ENCODE assay signal across 1 cellular context in the genomic region with DNA sequence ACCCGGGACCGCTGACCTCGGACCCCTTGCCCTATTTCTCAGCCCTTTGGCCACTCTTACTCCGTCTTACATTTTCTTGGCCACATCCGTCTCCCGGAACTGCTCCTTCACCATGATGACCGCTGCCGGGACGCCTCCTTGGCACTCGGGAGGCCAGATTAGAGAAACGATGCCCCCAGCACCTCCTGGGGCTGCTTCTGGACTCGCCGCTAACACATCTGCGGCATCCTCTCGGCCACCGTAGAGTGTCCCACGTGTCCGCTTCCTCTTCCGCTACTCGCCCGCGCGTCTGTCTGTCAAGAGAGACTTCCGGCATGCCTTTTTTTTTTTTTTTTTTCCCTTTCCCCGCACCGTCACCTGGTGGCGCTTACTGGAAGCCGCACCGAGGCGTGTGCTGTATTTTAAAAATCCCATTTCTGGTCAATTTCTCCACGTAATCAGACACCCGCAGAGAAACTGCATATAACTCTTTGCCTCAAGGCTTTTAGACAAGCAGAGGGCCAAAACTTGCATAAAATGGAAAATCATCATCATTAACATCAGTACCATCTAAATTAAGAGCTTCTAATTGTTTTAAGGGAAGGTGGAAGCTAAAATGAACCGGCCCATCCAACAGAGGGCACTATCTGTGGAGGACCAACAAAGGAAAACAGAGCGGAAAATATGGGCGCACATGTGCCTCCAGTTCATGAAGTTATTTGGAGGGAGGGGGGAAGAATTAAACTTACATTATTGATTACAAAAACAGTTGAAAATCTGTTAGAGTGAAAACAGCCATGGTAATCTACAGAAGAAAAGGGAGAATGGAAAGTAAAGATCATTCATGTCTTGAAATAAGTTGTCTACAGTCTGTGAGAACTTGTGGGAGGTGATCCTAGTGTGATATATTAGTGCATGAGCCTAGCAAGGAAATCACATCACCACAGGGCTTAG.
A peak's percentile ranks its signal among the peaks of the same experiment; 100 is the strongest.
TF ChIP-seq lines count a peak whose summit lies in the region.

Gene POLR3A (minus strand): TSS at position 222 of the 933 bp plus-strand sequence. CDS start 108 bp downstream, at position 114.

TF ChIP-seq in HepG2, 621 proteins besides CTCF, POLR2A, EP300 and RAD21 (continued from another document and continues in another):
- TF ChIP-seq, protein P1, sequence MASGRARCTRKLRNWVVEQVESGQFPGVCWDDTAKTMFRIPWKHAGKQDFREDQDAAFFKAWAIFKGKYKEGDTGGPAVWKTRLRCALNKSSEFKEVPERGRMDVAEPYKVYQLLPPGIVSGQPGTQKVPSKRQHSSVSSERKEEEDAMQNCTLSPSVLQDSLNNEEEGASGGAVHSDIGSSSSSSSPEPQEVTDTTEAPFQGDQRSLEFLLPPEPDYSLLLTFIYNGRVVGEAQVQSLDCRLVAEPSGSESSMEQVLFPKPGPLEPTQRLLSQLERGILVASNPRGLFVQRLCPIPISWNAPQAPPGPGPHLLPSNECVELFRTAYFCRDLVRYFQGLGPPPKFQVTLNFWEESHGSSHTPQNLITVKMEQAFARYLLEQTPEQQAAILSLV (CRISPR knock-in tag; IDR thresholded peaks at IDR 0.05; ENCODE audit: borderline replicate concordance): peak; percentile 67; the same call in 1 of the 2 replicates
- no peak for TF ChIP-seq ARNT2 (CRISPR knock-in tag; IDR thresholded peaks at IDR 0.05; ENCODE audit: low read depth)
- TF ChIP-seq, protein P2, sequence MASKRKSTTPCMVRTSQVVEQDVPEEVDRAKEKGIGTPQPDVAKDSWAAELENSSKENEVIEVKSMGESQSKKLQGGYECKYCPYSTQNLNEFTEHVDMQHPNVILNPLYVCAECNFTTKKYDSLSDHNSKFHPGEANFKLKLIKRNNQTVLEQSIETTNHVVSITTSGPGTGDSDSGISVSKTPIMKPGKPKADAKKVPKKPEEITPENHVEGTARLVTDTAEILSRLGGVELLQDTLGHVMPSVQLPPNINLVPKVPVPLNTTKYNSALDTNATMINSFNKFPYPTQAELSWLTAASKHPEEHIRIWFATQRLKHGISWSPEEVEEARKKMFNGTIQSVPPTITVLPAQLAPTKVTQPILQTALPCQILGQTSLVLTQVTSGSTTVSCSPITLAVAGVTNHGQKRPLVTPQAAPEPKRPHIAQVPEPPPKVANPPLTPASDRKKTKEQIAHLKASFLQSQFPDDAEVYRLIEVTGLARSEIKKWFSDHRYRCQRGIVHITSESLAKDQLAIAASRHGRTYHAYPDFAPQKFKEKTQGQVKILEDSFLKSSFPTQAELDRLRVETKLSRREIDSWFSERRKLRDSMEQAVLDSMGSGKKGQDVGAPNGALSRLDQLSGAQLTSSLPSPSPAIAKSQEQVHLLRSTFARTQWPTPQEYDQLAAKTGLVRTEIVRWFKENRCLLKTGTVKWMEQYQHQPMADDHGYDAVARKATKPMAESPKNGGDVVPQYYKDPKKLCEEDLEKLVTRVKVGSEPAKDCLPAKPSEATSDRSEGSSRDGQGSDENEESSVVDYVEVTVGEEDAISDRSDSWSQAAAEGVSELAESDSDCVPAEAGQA (IDR thresholded peaks at IDR 0.05; ENCODE audit: low read depth): 0 out of 2 replicates have a peak, but pooled peaks have one; percentile 28
- TF ChIP-seq, protein P2 (CRISPR knock-in tag; IDR thresholded peaks at IDR 0.05; ENCODE audit: borderline replicate concordance): peak; percentile 46; the same call in 1 of the 2 replicates
- TF ChIP-seq ZNF850 (CRISPR knock-in tag; conservative IDR thresholded peaks at IDR 0.05): no peak
- TF ChIP-seq ZNF317 (CRISPR knock-in tag; IDR thresholded peaks at IDR 0.05): no peak
- TF ChIP-seq HNF4A (CRISPR knock-in tag; IDR thresholded peaks at IDR 0.05): no peak
- no peak for TF ChIP-seq KLF13 (CRISPR knock-in tag; IDR thresholded peaks at IDR 0.05)
- TF ChIP-seq SIX4 (CRISPR knock-in tag; IDR thresholded peaks at IDR 0.05): no peak; the same call in 1 of the 2 replicates
- no peak for TF ChIP-seq ZNF780A (CRISPR knock-in tag; IDR thresholded peaks at IDR 0.05)
- TF ChIP-seq, protein P3, sequence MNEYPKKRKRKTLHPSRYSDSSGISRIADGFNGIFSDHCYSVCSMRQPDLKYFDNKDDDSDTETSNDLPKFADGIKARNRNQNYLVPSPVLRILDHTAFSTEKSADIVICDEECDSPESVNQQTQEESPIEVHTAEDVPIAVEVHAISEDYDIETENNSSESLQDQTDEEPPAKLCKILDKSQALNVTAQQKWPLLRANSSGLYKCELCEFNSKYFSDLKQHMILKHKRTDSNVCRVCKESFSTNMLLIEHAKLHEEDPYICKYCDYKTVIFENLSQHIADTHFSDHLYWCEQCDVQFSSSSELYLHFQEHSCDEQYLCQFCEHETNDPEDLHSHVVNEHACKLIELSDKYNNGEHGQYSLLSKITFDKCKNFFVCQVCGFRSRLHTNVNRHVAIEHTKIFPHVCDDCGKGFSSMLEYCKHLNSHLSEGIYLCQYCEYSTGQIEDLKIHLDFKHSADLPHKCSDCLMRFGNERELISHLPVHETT (CRISPR knock-in tag; conservative IDR thresholded peaks at IDR 0.05): 0 out of 2 replicates have a peak, but pooled peaks have one; percentile 65
- no peak for TF ChIP-seq ZNF432 (CRISPR knock-in tag; IDR thresholded peaks at IDR 0.05; ENCODE audit: borderline replicate concordance)
- no peak for TF ChIP-seq ZNF292 (CRISPR knock-in tag; IDR thresholded peaks at IDR 0.05; ENCODE audit: borderline replicate concordance, low read depth)
- TF ChIP-seq HMGXB3 (CRISPR knock-in tag; IDR thresholded peaks at IDR 0.05; ENCODE audit: borderline replicate concordance): no peak
- no peak for TF ChIP-seq ZBTB7A (CRISPR knock-in tag; IDR thresholded peaks at IDR 0.05)
- peak; percentile 62; the same call in 1 of the 2 replicates for TF ChIP-seq HIVEP1 (CRISPR knock-in tag; IDR thresholded peaks at IDR 0.05)
- peak; percentile 37; the same call in 1 of the 2 replicates for TF ChIP-seq HOXA3 (CRISPR knock-in tag; IDR thresholded peaks at IDR 0.05)
- no peak for TF ChIP-seq TERF1 (CRISPR knock-in tag; IDR thresholded peaks at IDR 0.05)
- no peak for TF ChIP-seq FOXA1 (IDR thresholded peaks at IDR 0.05)
- TF ChIP-seq FOXA1 (CRISPR knock-in tag; IDR thresholded peaks at IDR 0.05): no peak
- TF ChIP-seq KLF15 (CRISPR knock-in tag; IDR thresholded peaks at IDR 0.05; ENCODE audit: borderline replicate concordance): no peak; the same call in 1 of the 2 replicates
- TF ChIP-seq LBX2 (CRISPR knock-in tag; IDR thresholded peaks at IDR 0.05; ENCODE audit: borderline replicate concordance): no peak
- TF ChIP-seq NFKB2 (CRISPR knock-in tag; IDR thresholded peaks at IDR 0.05; ENCODE audit: borderline replicate concordance): no peak; the same call in 1 of the 2 replicates
- peak; percentile 29; the same call in 1 of the 2 replicates for TF ChIP-seq PPARG (CRISPR knock-in tag; conservative IDR thresholded peaks at IDR 0.05)
- TF ChIP-seq, protein P4, sequence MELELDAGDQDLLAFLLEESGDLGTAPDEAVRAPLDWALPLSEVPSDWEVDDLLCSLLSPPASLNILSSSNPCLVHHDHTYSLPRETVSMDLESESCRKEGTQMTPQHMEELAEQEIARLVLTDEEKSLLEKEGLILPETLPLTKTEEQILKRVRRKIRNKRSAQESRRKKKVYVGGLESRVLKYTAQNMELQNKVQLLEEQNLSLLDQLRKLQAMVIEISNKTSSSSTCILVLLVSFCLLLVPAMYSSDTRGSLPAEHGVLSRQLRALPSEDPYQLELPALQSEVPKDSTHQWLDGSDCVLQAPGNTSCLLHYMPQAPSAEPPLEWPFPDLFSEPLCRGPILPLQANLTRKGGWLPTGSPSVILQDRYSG (CRISPR knock-in tag; IDR thresholded peaks at IDR 0.05): no peak
- no peak for TF ChIP-seq ARNT (IDR thresholded peaks at IDR 0.05)
- no peak; the same call in 1 of the 2 replicates for TF ChIP-seq ZNF609 (CRISPR knock-in tag; IDR thresholded peaks at IDR 0.05; ENCODE audit: borderline replicate concordance)
- no peak for TF ChIP-seq HNRNPK (IDR thresholded peaks at IDR 0.05; ENCODE audit: low read depth, low read length, poor library complexity, severe bottlenecking)
